Comparison of ENCODE assay signal across 8 cellular contexts in genomic region chr1:161044908-161045748, GRCh38. TPM values are rescaled to one million over a fixed set of nuclear protein-coding genes. Genes with fewer than 3 reads are reported as not detected.
A peak's percentile ranks its signal among the peaks of the same experiment; 100 is the strongest.
DNase-seq lines count a peak whose midpoint lies in the region; ATAC-seq and TF ChIP-seq lines count a peak whose summit lies in the region.

No MANE protein-coding gene starts in this region.

- H3K79me1 ChIP-seq in trophoblast cell (ENCODE audit: low read length): peaks cover 12% of the 10 kb centered on the region

- H3K18ac ChIP-seq in trophoblast cell (ENCODE audit: low read length): peak overlapping the region; percentile 48

- peak overlapping the region; percentile 83 for H4K91ac ChIP-seq in trophoblast cell (ENCODE audit: low read depth, low read length)

- H3K4me1 ChIP-seq in adrenal gland (replicated peaks in 1 of 2): peaks cover 10 to 11% of the 10 kb centered on the region in 2 donors
- H3K4me1 ChIP-seq in heart right ventricle: peaks cover 0 to 50% (median 17%) of the 10 kb centered on the region in 9 donors
- H3K4me1 ChIP-seq in trophoblast cell (ENCODE audit: control insufficient read depth in 1 of 2, insufficient read depth in 2 of 2, low read length in 2 of 2): peaks cover 0 to 3% of the 10 kb centered on the region in 2 experiments

- 0 to 1% (median 1%) methylated on average over 27 to 48 of the region's 48 CpGs for WGBS in adrenal gland, 4 donors
- 0% methylated on average over 48 of the region's 48 CpGs for WGBS in heart right ventricle, 2 donors
- WGBS in trophoblast cell (ENCODE audit: extremely low coverage, insufficient coverage, insufficient read length): no CpG with 5 or more reads among the region's 48 CpGs

- H3K4me3 ChIP-seq in H7 (ENCODE audit: insufficient read depth, low read depth, low read length): peak overlapping the region; percentile 95
- peak overlapping the region; percentile 31 to 94 (median 87) for H3K4me3 ChIP-seq in adrenal gland
- peak overlapping the region; percentile 65 to 98 (median 86) for H3K4me3 ChIP-seq in heart right ventricle
- peak overlapping the region; percentile 87 for H3K4me3 ChIP-seq in trophoblast cell (ENCODE audit: low read depth, low read length)

- H3K4me2 ChIP-seq in trophoblast cell (ENCODE audit: low read length): peak overlapping the region; percentile 81

- H3K27ac ChIP-seq in adrenal gland: peak overlapping the region; percentile 80 to 96 (median 87)
- H3K27ac ChIP-seq in heart right ventricle: peak overlapping the region; percentile 86 to 98 (median 95)
- peak overlapping the region; percentile 71 for H3K27ac ChIP-seq in trophoblast cell (ENCODE audit: low read depth, low read length)

- peaks cover 15% of the 10 kb centered on the region for H3K36me3 ChIP-seq in H7 (replicated peaks; ENCODE audit: control insufficient read depth, insufficient read depth, low read length)
- peaks cover 0 to 34% of the 10 kb centered on the region in 2 donors for H3K36me3 ChIP-seq in adrenal gland (replicated peaks in 1 of 2)
- peaks cover 0 to 47% (median 29%) of the 10 kb centered on the region in 9 donors for H3K36me3 ChIP-seq in heart right ventricle
- H3K36me3 ChIP-seq in trophoblast cell (ENCODE audit: control insufficient read depth in 1 of 2, insufficient read depth in 2 of 2, low read length in 2 of 2): peaks cover 21 to 27% of the 10 kb centered on the region in 2 experiments

- peak overlapping the region; percentile 62 for H2BK120ac ChIP-seq in trophoblast cell (ENCODE audit: insufficient read depth, low read length, poor library complexity)

- H3K23ac ChIP-seq in trophoblast cell (ENCODE audit: low read length): no peak overlapping the region

- peaks cover 10% of the 10 kb centered on the region for H3K79me2 ChIP-seq in trophoblast cell (ENCODE audit: control insufficient read depth, insufficient read depth, low read length, poor library complexity)

- H3K27me3 ChIP-seq in H7 (ENCODE audit: control insufficient read depth, insufficient read depth, low read length) (peaks cover 2% of the 10 kb centered on the region; the same call in 1 of the 2 replicates), adrenal gland (no peaks in the 10 kb centered on the region), heart right ventricle (no peaks in the 10 kb centered on the region), trophoblast cell (ENCODE audit: insufficient read depth, low read length) (no peaks in the 10 kb centered on the region)

- H3K9me3 ChIP-seq in adrenal gland (replicated peaks in 1 of 3): no peaks in the 10 kb centered on the region
- no peaks in the 10 kb centered on the region for H3K9me3 ChIP-seq in heart right ventricle
- peaks cover 14% of the 10 kb centered on the region for H3K9me3 ChIP-seq in trophoblast cell (ENCODE audit: insufficient read depth, low read depth, low read length)

- peak; percentile 39 to 66 for TF ChIP-seq POLR2A in adrenal gland (IDR thresholded peaks at IDR 0.05)

- peak overlapping the region; percentile 51 for H4K12ac ChIP-seq in trophoblast cell (ENCODE audit: low read depth, low read length)

- peak overlapping the region; percentile 81 for H4K8ac ChIP-seq in trophoblast cell (ENCODE audit: low read depth, low read length)

- intact Hi-C loops in adrenal gland (cut with DNase I) (no loop called here), heart right ventricle (cut with DNase I) (loop anchor here in 7 of 10 donors (1.0 to 10.0 kb wide), 8 partner anchors 26 to 707 kb away; partner anchors contain the start of genes KLHDC9 (in 3 of the 7), NIT1 (in 1 of the 7) and PFDN2 (in 1 of the 7))

- peak overlapping the region; percentile 50 for H2AFZ ChIP-seq in trophoblast cell (ENCODE audit: insufficient read depth, low read length, poor library complexity)

- peak overlapping the region; percentile 92 for H3K9ac ChIP-seq in trophoblast cell (ENCODE audit: low read length)

- TF ChIP-seq CTCF in adrenal gland (IDR thresholded peaks at IDR 0.05): peak in 2 of 6 experiments; percentile 9
- no peak for TF ChIP-seq CTCF in heart right ventricle (IDR thresholded peaks at IDR 0.05)

- DNase-seq in GM04504 (ENCODE audit: low read depth): peak; percentile 26
- peak; percentile 82 for DNase-seq in H7
- peak; percentile 75 for DNase-seq in LoVo (ENCODE audit: low spot score)
- peak; percentile 83 for DNase-seq in SK-N-DZ (ENCODE audit: low spot score)
- peak; percentile 62 to 94 (median 85) for DNase-seq in adrenal gland
- DNase-seq in heart right ventricle: peak; percentile 57 to 58
- DNase-seq in trophoblast cell: peak; percentile 55 to 71
- DNase-seq in OCI-M2 (lab: John Stamatoyannopoulos, UW; ENCODE audit: unreplicated experiment): no peak

- H2BK12ac ChIP-seq in trophoblast cell (ENCODE audit: low read length): no peak overlapping the region

- H3K4ac ChIP-seq in trophoblast cell (ENCODE audit: low read depth, low read length): peak overlapping the region; percentile 53

- peak overlapping the region; percentile 92 for H3K14ac ChIP-seq in trophoblast cell (ENCODE audit: low read length)

- H2AK5ac ChIP-seq in trophoblast cell (ENCODE audit: low read length): peak overlapping the region; percentile 49

- H2BK5ac ChIP-seq in trophoblast cell (ENCODE audit: low read depth, low read length, poor library complexity): peak overlapping the region; percentile 77

- ATAC-seq in heart right ventricle: peak; percentile 59 to 83 (median 62)

RNA-seq across cellular contexts. Expression of gene USF1, which starts 0.6 kb away (rescaled TPM):
- 169 and 176 TPM in 2 replicates for total RNA-seq in H7 (2014; rRNA removed; shearing (Covaris generic))
- 77.6 and 80.5 TPM in 2 replicates for polyA plus RNA-seq in SK-N-DZ (2014; cell fraction: cytosol; rRNA removed)
- 296 and 346 TPM in 2 replicates for polyA plus RNA-seq in SK-N-DZ (2014; cell fraction: nucleus; rRNA removed)
- total RNA-seq in adrenal gland: 10 to 100 TPM; 41.3 to 82.9 (median 63.7) TPM
- polyA plus RNA-seq in adrenal gland: 100 to 1,000 TPM in 2 of 3 donors, 10 to 100 TPM in 1; 48.0 to 153 (median 144) TPM
- 10 to 100 TPM; 23.7 to 43.6 (median 28.5) TPM for total RNA-seq in heart right ventricle
- 10 to 100 TPM; 42.4 to 55.1 TPM for polyA plus RNA-seq in heart right ventricle
- polyA plus RNA-seq in trophoblast cell (2013): 43.5 and 43.8 TPM in 2 replicates

RNA-seq across cellular contexts. Expression of gene TSTD1, which starts 6.4 kb away (rescaled TPM):
- 91.3 and 114 TPM in 2 replicates for total RNA-seq in H7 (2014; rRNA removed; shearing (Covaris generic))
- not detected in 2 replicates for polyA plus RNA-seq in SK-N-DZ (2014; cell fraction: cytosol; rRNA removed)
- 3.2 TPM in 1 of 2 replicates, not detected in the other for polyA plus RNA-seq in SK-N-DZ (2014; cell fraction: nucleus; rRNA removed)
- total RNA-seq in adrenal gland (100 to 1,000 TPM in 3 of 8 donors, 10 to 100 TPM in 5; 46.3 to 280 (median 93.3) TPM), heart right ventricle (10 to 100 TPM in 9 of 10 donors, 1 to 10 TPM in 1; 8.0 to 18.0 (median 13.4) TPM)
- polyA plus RNA-seq in adrenal gland (100 to 1,000 TPM in 2 of 3 donors, 10 to 100 TPM in 1; 57.8 to 153 (median 109) TPM), heart right ventricle (10 to 100 TPM; 11.8 to 15.3 TPM)
- 89.6 and 89.7 TPM in 2 replicates for polyA plus RNA-seq in trophoblast cell (2013)

RNA-seq across cellular contexts. Expression of gene F11R, which starts 24.2 kb away (rescaled TPM):
- total RNA-seq in H7 (2014; rRNA removed; shearing (Covaris generic)): 211 and 255 TPM in 2 replicates
- polyA plus RNA-seq in SK-N-DZ (2014; cell fraction: cytosol; rRNA removed): not detected in 2 replicates
- polyA plus RNA-seq in SK-N-DZ (2014; cell fraction: nucleus; rRNA removed): 0.12 and 2.2 TPM in 2 replicates
- total RNA-seq in adrenal gland: 10 to 100 TPM; 32.1 to 99.1 (median 55.1) TPM
- polyA plus RNA-seq in adrenal gland: 10 to 100 TPM; 19.3 to 83.0 (median 22.9) TPM
- total RNA-seq in heart right ventricle: 10 to 100 TPM in 6 of 10 donors, 1 to 10 TPM in 4; 7.1 to 22.7 (median 10.5) TPM
- 1 to 10 TPM; 7.5 to 9.9 TPM for polyA plus RNA-seq in heart right ventricle
- polyA plus RNA-seq in trophoblast cell (2013): 119 and 129 TPM in 2 replicates

RNA-seq across cellular contexts. Expression of gene ARHGAP30, which starts 24.6 kb away (rescaled TPM):
- 0.11 TPM in 1 of 2 replicates, not detected in the other for total RNA-seq in H7 (2014; rRNA removed; shearing (Covaris generic))
- 0.09 TPM in 1 of 2 replicates, not detected in the other for polyA plus RNA-seq in SK-N-DZ (2014; cell fraction: cytosol; rRNA removed)
- not detected in 2 replicates for polyA plus RNA-seq in SK-N-DZ (2014; cell fraction: nucleus; rRNA removed)
- total RNA-seq in adrenal gland (10 to 100 TPM in 5 of 8 donors, 1 to 10 TPM in 3; 3.7 to 15.7 (median 10.5) TPM), heart right ventricle (10 to 100 TPM in 1 of 10 donors, 1 to 10 TPM in 9; 1.5 to 16.4 (median 2.1) TPM)
- polyA plus RNA-seq in adrenal gland (10 to 100 TPM in 1 of 3 donors, 1 to 10 TPM in 2; 3.7 to 17.5 (median 4.5) TPM), heart right ventricle (1 to 10 TPM; 1.2 to 1.4 TPM)
- polyA plus RNA-seq in trophoblast cell (2013): 0.82 and 0.97 TPM in 2 replicates

RNA-seq across cellular contexts. Expression of gene NECTIN4, which starts 44.2 kb away (rescaled TPM):
- total RNA-seq in H7 (2014; rRNA removed; shearing (Covaris generic)): not detected in 2 replicates
- polyA plus RNA-seq in SK-N-DZ (2014; cell fraction: cytosol; rRNA removed): not detected in 2 replicates
- not detected in 2 replicates for polyA plus RNA-seq in SK-N-DZ (2014; cell fraction: nucleus; rRNA removed)
- not detected for total RNA-seq in adrenal gland
- under 1 TPM in 1 of 3 donors, not detected in 2; 0.10 TPM for polyA plus RNA-seq in adrenal gland
- total RNA-seq in heart right ventricle: under 1 TPM in 1 of 10 donors, not detected in 9; 0.19 TPM
- under 1 TPM in 1 of 2 donors, not detected in 1; 0.06 TPM for polyA plus RNA-seq in heart right ventricle
- polyA plus RNA-seq in trophoblast cell (2013): 35.8 and 38.6 TPM in 2 replicates

Comparison
In these comparisons a context has a peak if more than half of its experiments do, and no peak if none do; other contexts are left out.
1. intact Hi-C loops: an anchor here in heart right ventricle (1.0 to 10.0 kb wide); none called in adrenal gland.